ENCODE assay signal across 9 cellular contexts in genomic region chr1:147539122-147539575, GRCh38. TPM values are rescaled to one million over a fixed set of nuclear protein-coding genes. Genes with fewer than 3 reads are reported as not detected.
DNase-seq lines count a peak whose midpoint lies in the region; ATAC-seq and TF ChIP-seq lines count a peak whose summit lies in the region.
"Had no signal": no experiment of that assay in that cellular context is flagged by ENCODE, and none has a peak within 500 bp of the region (broad histone marks: within the 10 kb centered on the region; RNA-seq: fewer than 3 reads in every experiment).

No MANE protein-coding gene starts in this region.

- no peak for TF ChIP-seq CTCF in esophagus muscularis mucosa (IDR thresholded peaks at IDR 0.05)
- TF ChIP-seq CTCF in lower leg skin (IDR thresholded peaks at IDR 0.05): no peak

- H3K36me3 ChIP-seq in esophagus muscularis mucosa: no peaks in the 10 kb centered on the region

- H3K9me3 ChIP-seq in esophagus muscularis mucosa: no peaks in the 10 kb centered on the region

- intact Hi-C loops in esophagus muscularis mucosa (cut with DNase I): no loop called here
- intact Hi-C loops in lower leg skin (cut with DNase I; ENCODE audit: low total_unique reads): no loop called here

- H3K27ac ChIP-seq in esophagus muscularis mucosa (replicated peaks in 1 of 4): peak overlapping the region; percentile 88 to 95 (median 94)

- H3K4me1 ChIP-seq in esophagus muscularis mucosa: peaks cover 35 to 58% (median 53%) of the 10 kb centered on the region in 4 donors

- no peak overlapping the region for H3K4me3 ChIP-seq in esophagus muscularis mucosa
- H3K4me3 ChIP-seq in lower leg skin (ENCODE audit: low read depth, poor library complexity, severe bottlenecking): no peak overlapping the region

- DNase-seq in EH (ENCODE audit: low read depth): peak; percentile 95
- DNase-seq in NCI-H69 (lab: John Stamatoyannopoulos, UW): peak; percentile 5
- DNase-seq in esophagus muscularis mucosa (ENCODE audit: extremely low spot score): no peak
- peak; percentile 100 for DNase-seq in renal cortical epithelial cell (ENCODE audit: low read depth)
- DNase-seq in lower leg skin (ENCODE audit: low spot score in 2 of 2): no peak
- no peak for DNase-seq in Ammon's horn (ENCODE audit: low spot score)
- DNase-seq: midbrain had no signal

- TF ChIP-seq POLR2A in esophagus muscularis mucosa (IDR thresholded peaks at IDR 0.05; ENCODE audit: low read depth): no peak
- no peak for TF ChIP-seq POLR2A in lower leg skin (IDR thresholded peaks at IDR 0.05)

- WGBS in esophagus muscularis mucosa: 46% methylated on average over 4 of the region's 4 CpGs
- 71 to 72% methylated on average over 4 of the region's 4 CpGs for WGBS in lower leg skin, 2 donors

- TF ChIP-seq EP300 in esophagus muscularis mucosa (IDR thresholded peaks at IDR 0.05): no peak

- no peak for ATAC-seq in GM18520 (IDR thresholded peaks at IDR 0.05; ENCODE audit: unreplicated experiment)
- ATAC-seq in GM19395 (IDR thresholded peaks at IDR 0.05; ENCODE audit: unreplicated experiment): no peak

- H3K27me3 ChIP-seq in esophagus muscularis mucosa: no peaks in the 10 kb centered on the region

RNA-seq across cellular contexts. Expression of gene BCL9, which starts 2.2 kb away (rescaled TPM):
- 10 to 100 TPM; 26.2 to 45.5 (median 36.2) TPM for total RNA-seq in esophagus muscularis mucosa
- total RNA-seq in renal cortical epithelial cell: 4.9 and 17.2 TPM in 2 replicates
- total RNA-seq in lower leg skin: 10 to 100 TPM in 3 of 4 donors, 1 to 10 TPM in 1; 6.9 to 15.3 (median 12.8) TPM

Comparison
In these comparisons a context has a peak if more than half of its experiments do, and no peak if none do; other contexts are left out.
1. DNase-seq: peak in EH (single experiment), NCI-H69 (single experiment) and renal cortical epithelial cell (single experiment); none in esophagus muscularis mucosa (single experiment), lower leg skin (0 of 2) and Ammon's horn (single experiment).